ENCODE assay signal across 1 cellular context in the genomic region with DNA sequence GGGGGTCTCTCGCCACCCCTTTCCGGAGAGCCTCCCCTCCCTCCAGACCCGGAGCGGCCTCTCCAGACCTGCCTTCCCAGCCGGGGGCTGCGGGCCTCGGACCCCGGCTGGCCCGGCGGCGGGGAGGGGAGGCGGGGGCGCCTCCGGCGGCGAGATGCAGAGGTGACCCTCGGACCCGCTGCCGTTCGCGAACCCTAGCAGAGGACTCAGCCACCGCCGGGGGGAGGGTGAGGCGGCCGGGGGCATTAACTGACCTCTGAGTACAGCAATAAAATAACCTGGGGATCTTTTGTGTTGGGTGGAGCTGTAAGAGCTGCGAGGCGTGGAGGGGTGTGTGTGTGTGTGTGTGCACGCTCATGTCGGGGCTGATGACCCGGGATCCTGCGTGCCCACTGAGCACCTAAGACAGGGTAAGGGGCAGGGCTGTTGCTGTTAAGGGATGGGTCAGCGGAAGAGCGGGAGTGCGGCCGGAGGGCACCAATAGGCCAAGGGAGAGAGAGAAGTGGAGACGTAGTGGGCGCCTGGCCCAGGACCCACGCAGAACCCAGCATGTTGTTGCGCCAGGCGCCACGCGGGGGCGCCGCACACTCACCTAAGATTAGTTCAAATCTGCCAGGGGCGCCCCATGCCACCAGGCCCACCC.
TF ChIP-seq lines count a peak whose summit lies in the region.

No MANE protein-coding gene starts in this region.

TF ChIP-seq in HCT116, 20 proteins besides CTCF, POLR2A, EP300 and RAD21 (continued from another document):
- TF ChIP-seq, protein P1, sequence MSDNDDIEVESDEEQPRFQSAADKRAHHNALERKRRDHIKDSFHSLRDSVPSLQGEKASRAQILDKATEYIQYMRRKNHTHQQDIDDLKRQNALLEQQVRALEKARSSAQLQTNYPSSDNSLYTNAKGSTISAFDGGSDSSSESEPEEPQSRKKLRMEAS (IDR thresholded peaks at IDR 0.05), result no peak
- TF ChIP-seq TCF7L2 (IDR thresholded peaks at IDR 0.05; ENCODE audit: borderline replicate concordance, extremely low read depth, insufficient read depth, insufficient read length) (no peak), ZFX (IDR thresholded peaks at IDR 0.05) (no peak), FOSL1 (IDR thresholded peaks at IDR 0.05; ENCODE audit: low read depth) (no peak), ELF1 (IDR thresholded peaks at IDR 0.05; ENCODE audit: borderline replicate concordance, low read depth) (no peak), SRF (IDR thresholded peaks at IDR 0.05; ENCODE audit: low read depth) (no peak)
